ENCODE assay signal across 8 cellular contexts in the genomic region with DNA sequence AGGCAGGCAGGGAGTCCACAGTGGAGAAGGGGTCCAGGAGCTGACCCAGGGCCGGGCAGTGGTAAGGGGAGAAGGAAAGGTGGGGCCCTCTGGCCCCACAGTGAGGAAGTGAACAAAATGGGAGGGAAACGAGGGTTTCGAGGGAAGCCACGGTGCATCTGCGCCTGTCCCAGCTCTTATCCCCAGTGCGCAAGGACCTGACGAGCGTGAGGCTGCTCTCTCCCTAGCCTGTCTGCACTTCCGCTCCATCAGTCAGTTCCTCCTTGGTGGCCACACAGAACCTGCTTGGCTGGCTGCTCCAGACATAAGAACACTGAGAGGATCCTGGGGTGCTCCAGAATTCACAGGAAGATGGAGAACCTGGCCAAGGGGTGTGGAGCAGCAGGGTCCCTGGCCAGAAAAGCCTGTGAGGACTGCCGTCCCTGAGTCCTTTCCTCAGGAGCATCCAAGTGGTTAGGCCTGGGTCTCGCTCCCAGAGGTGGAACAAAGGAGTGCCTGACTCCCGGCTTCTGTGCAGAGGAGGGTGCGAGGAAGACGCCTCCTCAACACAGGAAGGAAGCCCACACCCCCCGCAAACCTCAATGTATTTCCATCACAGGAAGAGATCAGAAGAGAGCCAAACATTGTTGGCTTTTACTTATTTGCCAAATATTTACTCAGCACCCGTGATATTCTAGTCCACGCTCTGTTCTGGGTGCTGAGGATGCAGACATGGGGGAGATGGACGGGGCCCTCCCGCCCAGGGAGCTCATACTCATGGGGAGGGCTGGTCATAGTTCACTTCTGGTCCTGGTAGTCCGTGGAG. TPM values are rescaled to one million over a fixed set of nuclear protein-coding genes. Genes with fewer than 3 reads are reported as not detected.
DNase-seq lines count a peak whose midpoint lies in the region; ATAC-seq and TF ChIP-seq lines count a peak whose summit lies in the region.

No MANE protein-coding gene starts in this region.

- H3K4me3 Mint-ChIP-seq in endothelial cell (ENCODE audit: unreplicated experiment) = peak overlapping the region; percentile 29

- H3K4me1 Mint-ChIP-seq in endothelial cell (ENCODE audit: unreplicated experiment) = peaks cover 37% of the 10 kb centered on the region

- TF ChIP-seq CTCF in endothelial cell (IDR thresholded peaks at IDR 0.05; ENCODE audit: unreplicated experiment) = no peak

- peaks cover 19% of the 10 kb centered on the region for H3K27me3 Mint-ChIP-seq in endothelial cell (ENCODE audit: unreplicated experiment)

- H3K27ac Mint-ChIP-seq in endothelial cell (ENCODE audit: unreplicated experiment) = peak overlapping the region; percentile 48

- no peaks in the 10 kb centered on the region for H3K9me3 Mint-ChIP-seq in endothelial cell (ENCODE audit: unreplicated experiment)

- peak overlapping the region; percentile 16 for H3K4me3 ChIP-seq in Jurkat, Clone E6-1 (ENCODE audit: low read length)

- in situ Hi-C loops in ACHN (cut with HindIII; ENCODE audit: low pct_ligation_motif_present, low pct_unique_long_range_greater_than_20kb, low sequenced_read_pairs) = no loop called here

- no peaks in the 10 kb centered on the region for H3K36me3 Mint-ChIP-seq in endothelial cell (ENCODE audit: low read depth, unreplicated experiment)

- DNase-seq in Jurkat, Clone E6-1 (ENCODE audit: low read depth, low spot score) = peak; percentile 64
- DNase-seq in activated CD4-positive, alpha-beta T cell treated with anti-CD3 and anti-CD28 coated beads, Interleukin-2, amount 50 U/mL, for 1 hour = peak; percentile 50
- DNase-seq in endothelial cell (ENCODE audit: low spot score) (no peak), ACHN (no peak), globus pallidus (ENCODE audit: low spot score) (no peak), middle frontal gyrus (ENCODE audit: extremely low spot score, low spot score) (no peak)
- DNase-seq in stimulated activated CD8-positive, alpha-beta memory T cell treated with anti-CD3 and anti-CD28 coated beads, Interleukin-4, amount 100 ng/mL, for 24 hours (ENCODE audit: low read depth) = peak; percentile 15

- ATAC-seq in GM18909 (IDR thresholded peaks at IDR 0.05; ENCODE audit: poor library complexity, unreplicated experiment) = no peak

RNA-seq across cellular contexts. Expression of a gene that starts 43.7 kb away (rescaled TPM):
- 12.0 TPM for polyA plus RNA-seq in Jurkat, Clone E6-1 (2012; ENCODE audit: insufficient read depth, insufficient read length)
- total RNA-seq in endothelial cell (ENCODE audit: unreplicated experiment) = 279 TPM

RNA-seq across cellular contexts. Expression of a gene that starts 55.8 kb away (rescaled TPM):
- 40.2 TPM for polyA plus RNA-seq in Jurkat, Clone E6-1 (2012; ENCODE audit: insufficient read depth, insufficient read length)
- total RNA-seq in endothelial cell (ENCODE audit: unreplicated experiment) = 14.9 TPM

Comparison
In these comparisons a context has a peak if more than half of its experiments do, and no peak if none do; other contexts are left out.
1. DNase-seq: peak in Jurkat, Clone E6-1 (single experiment), activated CD4-positive, alpha-beta T cell treated with anti-CD3 and anti-CD28 coated beads, Interleukin-2, amount 50 U/mL, for 1 hour (single experiment) and stimulated activated CD8-positive, alpha-beta memory T cell treated with anti-CD3 and anti-CD28 coated beads, Interleukin-4, amount 100 ng/mL, for 24 hours (single experiment); none in endothelial cell (single experiment), ACHN (single experiment), globus pallidus (single experiment) and middle frontal gyrus (single experiment).